ENCODE assay signal across 9 cellular contexts in genomic region chr1:206495493-206496046, GRCh38. TPM values are rescaled to one million over a fixed set of nuclear protein-coding genes. Genes with fewer than 3 reads are reported as not detected.
DNase-seq lines count a peak whose midpoint lies in the region; ATAC-seq and TF ChIP-seq lines count a peak whose summit lies in the region.
"Had no signal": no experiment of that assay in that cellular context is flagged by ENCODE, and none has a peak within 500 bp of the region (broad histone marks: within the 10 kb centered on the region; RNA-seq: fewer than 3 reads in every experiment).

No MANE protein-coding gene starts in this region.

- intact Hi-C loops in uterus (cut with DNase I; ENCODE audit: low total_unique reads): loop anchor here (10.0 kb wide), 2 partner anchors 89 to 169 kb away; no protein-coding TSS in a partner anchor

- peak overlapping the region; percentile 45 to 54 for H3K27ac ChIP-seq in uterus
- H3K27ac ChIP-seq in endodermal cell (ENCODE audit: low read depth, low read length): no peak overlapping the region

- H3K9me3 Mint-ChIP-seq in activated T-cell treated with anti-CD3 and anti-CD28 coated beads, Interleukin-2, amount 50 U/mL, for 24 hours: no peaks in the 10 kb centered on the region
- H3K9me3 Mint-ChIP-seq in activated T-cell treated with anti-CD3 and anti-CD28 coated beads, Interleukin-2, amount 50 U/mL, for 4 hours: no peaks in the 10 kb centered on the region
- no peaks in the 10 kb centered on the region for H3K9me3 Mint-ChIP-seq in endodermal cell
- H3K9me3 Mint-ChIP-seq: activated T-cell treated with anti-CD3 and anti-CD28 coated beads, Interleukin-2, amount 50 U/mL, for 72 hours had no signal

- H3K4me1 ChIP-seq in uterus: peaks cover 5 to 6% of the 10 kb centered on the region in 2 donors
- H3K4me1 ChIP-seq in endodermal cell (ENCODE audit: control insufficient read depth, insufficient read depth, low read length): no peaks in the 10 kb centered on the region

- no peak for DNase-seq in activated T-cell treated with anti-CD3 and anti-CD28 coated beads, Interleukin-2, amount 50 U/mL, for 24 hours
- DNase-seq in activated T-cell treated with anti-CD3 and anti-CD28 coated beads, Interleukin-2, amount 50 U/mL, for 4 hours: no peak
- DNase-seq in MG63 (peak; percentile 46), fibroblast of gingiva (ENCODE audit: low read depth) (peak; percentile 13), uterus (no peak), endodermal cell (no peak), NCI-H524 treated with DMSO at 0.1 percent for 48 hours (lab: John Stamatoyannopoulos, UW) (no peak)
- no peak for DNase-seq in activated CD4-positive, CD25-positive, alpha-beta regulatory T cell treated with anti-CD3 and anti-CD28 coated beads, Interleukin-2, amount 50 U/mL, for 72 hours
- DNase-seq: activated T-cell treated with anti-CD3 and anti-CD28 coated beads, Interleukin-2, amount 50 U/mL, for 72 hours had no signal

- no peaks in the 10 kb centered on the region for H3K9me3 ChIP-seq in MG63
- H3K9me3 ChIP-seq in uterus: no peaks in the 10 kb centered on the region
- no peaks in the 10 kb centered on the region for H3K9me3 ChIP-seq in endodermal cell (ENCODE audit: control insufficient read depth, low read length)

- no peak for TF ChIP-seq CTCF in uterus (IDR thresholded peaks at IDR 0.05)
- no peak for TF ChIP-seq CTCF in endodermal cell (conservative IDR thresholded peaks at IDR 0.05)

- 82% methylated on average over 3 of the region's 3 CpGs for WGBS in endodermal cell (ENCODE audit: insufficient coverage in 1 of 2, insufficient read length in 1 of 2), 2 experiments

- H3K36me3 Mint-ChIP-seq in activated T-cell treated with anti-CD3 and anti-CD28 coated beads, Interleukin-2, amount 50 U/mL, for 24 hours (ENCODE audit: low read depth): peaks cover 82% of the 10 kb centered on the region
- peaks cover 31% of the 10 kb centered on the region for H3K36me3 Mint-ChIP-seq in activated T-cell treated with anti-CD3 and anti-CD28 coated beads, Interleukin-2, amount 50 U/mL, for 4 hours (ENCODE audit: insufficient read depth)
- H3K36me3 Mint-ChIP-seq in endodermal cell (ENCODE audit: low read depth): peaks cover 19% of the 10 kb centered on the region

- H3K36me3 ChIP-seq in MG63 (no peaks in the 10 kb centered on the region), uterus (no peaks in the 10 kb centered on the region), endodermal cell (ENCODE audit: control insufficient read depth, insufficient read depth, low read length) (no peaks in the 10 kb centered on the region)

- H3K27ac Mint-ChIP-seq in activated T-cell treated with anti-CD3 and anti-CD28 coated beads, Interleukin-2, amount 50 U/mL, for 24 hours: peak overlapping the region; percentile 85
- no peak overlapping the region for H3K27ac Mint-ChIP-seq in endodermal cell

- no peaks in the 10 kb centered on the region for H3K27me3 Mint-ChIP-seq in activated T-cell treated with anti-CD3 and anti-CD28 coated beads, Interleukin-2, amount 50 U/mL, for 24 hours
- H3K27me3 Mint-ChIP-seq in activated T-cell treated with anti-CD3 and anti-CD28 coated beads, Interleukin-2, amount 50 U/mL, for 4 hours (ENCODE audit: low read depth): no peaks in the 10 kb centered on the region
- no peaks in the 10 kb centered on the region for H3K27me3 Mint-ChIP-seq in endodermal cell (ENCODE audit: insufficient read depth)

- no peak overlapping the region for H3K4me3 Mint-ChIP-seq in activated T-cell treated with anti-CD3 and anti-CD28 coated beads, Interleukin-2, amount 50 U/mL, for 24 hours
- no peak overlapping the region for H3K4me3 Mint-ChIP-seq in activated T-cell treated with anti-CD3 and anti-CD28 coated beads, Interleukin-2, amount 50 U/mL, for 4 hours
- H3K4me3 Mint-ChIP-seq in endodermal cell: no peak overlapping the region
- H3K4me3 Mint-ChIP-seq: activated T-cell treated with anti-CD3 and anti-CD28 coated beads, Interleukin-2, amount 50 U/mL, for 72 hours had no signal

- H3K4me3 ChIP-seq in MG63: no peak overlapping the region
- H3K4me3 ChIP-seq in uterus: no peak overlapping the region
- H3K4me3 ChIP-seq in endodermal cell (ENCODE audit: low read length): no peak overlapping the region

- no peak for ATAC-seq in activated T-cell treated with anti-CD3 and anti-CD28 coated beads, Interleukin-2, amount 50 U/mL, for 4 hours

- H3K27me3 ChIP-seq in MG63: no peaks in the 10 kb centered on the region
- H3K27me3 ChIP-seq in uterus: no peaks in the 10 kb centered on the region
- no peaks in the 10 kb centered on the region for H3K27me3 ChIP-seq in endodermal cell (ENCODE audit: control insufficient read depth, insufficient read depth, low read length, poor library complexity, severe bottlenecking)

- TF ChIP-seq POLR2A in uterus (IDR thresholded peaks at IDR 0.05): no peak

- H3K4me1 Mint-ChIP-seq in activated T-cell treated with anti-CD3 and anti-CD28 coated beads, Interleukin-2, amount 50 U/mL, for 24 hours (ENCODE audit: low read depth): peaks cover 10% of the 10 kb centered on the region
- H3K4me1 Mint-ChIP-seq in activated T-cell treated with anti-CD3 and anti-CD28 coated beads, Interleukin-2, amount 50 U/mL, for 4 hours (ENCODE audit: low read depth): peaks cover 6% of the 10 kb centered on the region
- H3K4me1 Mint-ChIP-seq in endodermal cell: no peaks in the 10 kb centered on the region

- H3K9ac ChIP-seq in endodermal cell (ENCODE audit: extremely low read depth, low read length, poor library complexity, severe bottlenecking): no peak overlapping the region

RNA-seq across cellular contexts. Expression of gene RASSF5, which starts 11.8 kb away (rescaled TPM):
- total RNA-seq in activated T-cell treated with anti-CD3 and anti-CD28 coated beads, Interleukin-2, amount 50 U/mL, for 4 hours: 100 to 1,000 TPM; 179 to 227 (median 216) TPM
- 0.12 and 1.3 TPM in 2 replicates for total RNA-seq in MG63 (2014; rRNA removed; shearing (Covaris generic); ENCODE audit: low replicate concordance)
- 1 to 10 TPM in 3 of 4 donors, under 1 TPM in 1; 0.77 to 5.3 (median 3.2) TPM for total RNA-seq in uterus
- total RNA-seq in endodermal cell: under 1 TPM; 0.20 to 0.26 TPM
- 0.50 TPM for polyA plus RNA-seq in endodermal cell (2013, experiment 1 of 2)
- polyA plus RNA-seq in endodermal cell (2013, experiment 2 of 2): 0.75 TPM

RNA-seq across cellular contexts. Expression of gene IKBKE, which starts 25.3 kb away (rescaled TPM):
- 10 to 100 TPM; 14.7 to 17.2 (median 16.1) TPM for total RNA-seq in activated T-cell treated with anti-CD3 and anti-CD28 coated beads, Interleukin-2, amount 50 U/mL, for 4 hours
- total RNA-seq in MG63 (2014; rRNA removed; shearing (Covaris generic); ENCODE audit: low replicate concordance): 5.5 and 12.9 TPM in 2 replicates
- total RNA-seq in uterus (1 to 10 TPM in 2 of 4 donors, not detected in 2; 1.5 to 6.7 TPM), endodermal cell (1 to 10 TPM; 5.0 to 8.5 TPM)
- polyA plus RNA-seq in endodermal cell (2013, experiment 1 of 2): 2.7 TPM
- 1.9 TPM for polyA plus RNA-seq in endodermal cell (2013, experiment 2 of 2)

Comparison
In these comparisons a context has a peak if more than half of its experiments do, and no peak if none do; other contexts are left out.
1. DNase-seq: peak in MG63 (single experiment) and fibroblast of gingiva (single experiment); none in activated T-cell treated with anti-CD3 and anti-CD28 coated beads, Interleukin-2, amount 50 U/mL, for 24 hours (single experiment), activated T-cell treated with anti-CD3 and anti-CD28 coated beads, Interleukin-2, amount 50 U/mL, for 4 hours (single experiment), uterus (0 of 2), endodermal cell (single experiment), NCI-H524 treated with DMSO at 0.1 percent for 48 hours (single experiment) and activated CD4-positive, CD25-positive, alpha-beta regulatory T cell treated with anti-CD3 and anti-CD28 coated beads, Interleukin-2, amount 50 U/mL, for 72 hours (single experiment).
2. RNA of gene RASSF5, which starts 11.8 kb away (total RNA-seq): 179 to 227 TPM in activated T-cell treated with anti-CD3 and anti-CD28 coated beads, Interleukin-2, amount 50 U/mL, for 4 hours; 0.77 to 5.3 TPM in uterus, 0.12 to 1.3 TPM in MG63 and 0.20 to 0.26 TPM in endodermal cell; every median in the first group is over 10 times any median in the second.